In the genomic region with DNA sequence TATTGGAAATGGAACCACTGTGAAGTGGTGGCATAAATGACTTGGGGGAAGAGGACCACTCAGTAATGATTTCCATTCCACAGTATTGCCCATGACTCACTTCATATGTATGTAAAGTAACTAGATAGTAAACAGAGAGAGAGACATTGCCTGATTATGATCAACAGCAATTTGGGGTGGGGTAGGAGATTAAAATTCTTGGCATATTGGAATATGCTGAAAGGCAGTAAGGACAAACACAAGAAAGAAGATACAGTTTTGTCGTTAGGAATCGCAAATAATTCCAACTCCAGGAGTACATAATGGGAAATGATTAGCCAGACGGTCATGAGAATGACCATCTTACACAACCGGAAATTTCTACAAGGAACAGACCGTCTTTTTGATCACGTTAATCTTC, we compare ENCODE assay signal across 1 cellular context.
TF ChIP-seq lines count a peak whose summit lies in the region.

No MANE protein-coding gene starts in this region.

TF ChIP-seq in HepG2, 621 proteins besides CTCF, POLR2A, EP300 and RAD21 (continued from another document):
- TF ChIP-seq, protein P1, sequence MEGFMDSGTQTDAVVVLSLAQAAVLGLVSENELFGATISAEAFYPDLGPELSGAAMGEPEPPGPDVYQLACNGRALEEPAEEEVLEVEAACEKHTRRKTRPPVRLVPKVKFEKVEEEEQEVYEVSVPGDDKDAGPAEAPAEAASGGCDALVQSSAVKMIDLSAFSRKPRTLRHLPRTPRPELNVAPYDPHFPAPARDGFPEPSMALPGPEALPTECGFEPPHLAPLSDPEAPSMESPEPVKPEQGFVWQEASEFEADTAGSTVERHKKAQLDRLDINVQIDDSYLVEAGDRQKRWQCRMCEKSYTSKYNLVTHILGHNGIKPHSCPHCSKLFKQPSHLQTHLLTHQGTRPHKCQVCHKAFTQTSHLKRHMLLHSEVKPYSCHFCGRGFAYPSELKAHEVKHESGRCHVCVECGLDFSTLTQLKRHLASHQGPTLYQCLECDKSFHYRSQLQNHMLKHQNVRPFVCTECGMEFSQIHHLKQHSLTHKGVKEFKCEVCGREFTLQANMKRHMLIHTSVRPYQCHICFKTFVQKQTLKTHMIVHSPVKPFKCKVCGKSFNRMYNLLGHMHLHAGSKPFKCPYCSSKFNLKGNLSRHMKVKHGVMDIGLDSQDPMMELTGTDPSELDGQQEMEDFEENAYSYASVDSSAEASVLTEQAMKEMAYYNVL (CRISPR knock-in tag; IDR thresholded peaks at IDR 0.05; ENCODE audit: borderline replicate concordance) = no peak
- no peak for TF ChIP-seq ZNF543 (CRISPR knock-in tag; IDR thresholded peaks at IDR 0.05)
